ENCODE assay signal across 1 cellular context in the genomic region with DNA sequence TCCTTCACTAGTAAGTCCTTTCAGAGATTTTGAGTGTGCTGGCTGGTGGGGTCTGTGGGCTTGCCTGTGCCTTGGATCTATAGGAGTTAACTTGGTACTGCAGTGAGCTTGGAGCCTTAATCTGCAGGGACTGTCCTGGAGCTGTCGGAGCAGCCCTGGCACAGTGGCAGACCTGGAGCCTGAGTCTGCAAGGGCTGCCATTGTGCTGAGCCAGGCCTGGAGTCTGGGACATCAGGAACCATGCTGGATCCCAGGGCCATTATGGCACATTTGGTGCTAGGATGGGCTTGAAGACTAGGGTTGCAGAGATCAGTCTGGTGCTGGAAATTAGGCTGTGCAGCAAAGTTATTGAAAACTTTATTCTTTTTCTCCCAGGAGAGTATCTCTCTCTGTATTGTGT.
A peak's percentile ranks its signal among the peaks of the same experiment; 100 is the strongest.
TF ChIP-seq lines count a peak whose summit lies in the region.

No MANE protein-coding gene starts in this region.

TF ChIP-seq in H1, 55 proteins besides CTCF, POLR2A, EP300 and RAD21 (continued from another document):
- TF ChIP-seq, protein P1, sequence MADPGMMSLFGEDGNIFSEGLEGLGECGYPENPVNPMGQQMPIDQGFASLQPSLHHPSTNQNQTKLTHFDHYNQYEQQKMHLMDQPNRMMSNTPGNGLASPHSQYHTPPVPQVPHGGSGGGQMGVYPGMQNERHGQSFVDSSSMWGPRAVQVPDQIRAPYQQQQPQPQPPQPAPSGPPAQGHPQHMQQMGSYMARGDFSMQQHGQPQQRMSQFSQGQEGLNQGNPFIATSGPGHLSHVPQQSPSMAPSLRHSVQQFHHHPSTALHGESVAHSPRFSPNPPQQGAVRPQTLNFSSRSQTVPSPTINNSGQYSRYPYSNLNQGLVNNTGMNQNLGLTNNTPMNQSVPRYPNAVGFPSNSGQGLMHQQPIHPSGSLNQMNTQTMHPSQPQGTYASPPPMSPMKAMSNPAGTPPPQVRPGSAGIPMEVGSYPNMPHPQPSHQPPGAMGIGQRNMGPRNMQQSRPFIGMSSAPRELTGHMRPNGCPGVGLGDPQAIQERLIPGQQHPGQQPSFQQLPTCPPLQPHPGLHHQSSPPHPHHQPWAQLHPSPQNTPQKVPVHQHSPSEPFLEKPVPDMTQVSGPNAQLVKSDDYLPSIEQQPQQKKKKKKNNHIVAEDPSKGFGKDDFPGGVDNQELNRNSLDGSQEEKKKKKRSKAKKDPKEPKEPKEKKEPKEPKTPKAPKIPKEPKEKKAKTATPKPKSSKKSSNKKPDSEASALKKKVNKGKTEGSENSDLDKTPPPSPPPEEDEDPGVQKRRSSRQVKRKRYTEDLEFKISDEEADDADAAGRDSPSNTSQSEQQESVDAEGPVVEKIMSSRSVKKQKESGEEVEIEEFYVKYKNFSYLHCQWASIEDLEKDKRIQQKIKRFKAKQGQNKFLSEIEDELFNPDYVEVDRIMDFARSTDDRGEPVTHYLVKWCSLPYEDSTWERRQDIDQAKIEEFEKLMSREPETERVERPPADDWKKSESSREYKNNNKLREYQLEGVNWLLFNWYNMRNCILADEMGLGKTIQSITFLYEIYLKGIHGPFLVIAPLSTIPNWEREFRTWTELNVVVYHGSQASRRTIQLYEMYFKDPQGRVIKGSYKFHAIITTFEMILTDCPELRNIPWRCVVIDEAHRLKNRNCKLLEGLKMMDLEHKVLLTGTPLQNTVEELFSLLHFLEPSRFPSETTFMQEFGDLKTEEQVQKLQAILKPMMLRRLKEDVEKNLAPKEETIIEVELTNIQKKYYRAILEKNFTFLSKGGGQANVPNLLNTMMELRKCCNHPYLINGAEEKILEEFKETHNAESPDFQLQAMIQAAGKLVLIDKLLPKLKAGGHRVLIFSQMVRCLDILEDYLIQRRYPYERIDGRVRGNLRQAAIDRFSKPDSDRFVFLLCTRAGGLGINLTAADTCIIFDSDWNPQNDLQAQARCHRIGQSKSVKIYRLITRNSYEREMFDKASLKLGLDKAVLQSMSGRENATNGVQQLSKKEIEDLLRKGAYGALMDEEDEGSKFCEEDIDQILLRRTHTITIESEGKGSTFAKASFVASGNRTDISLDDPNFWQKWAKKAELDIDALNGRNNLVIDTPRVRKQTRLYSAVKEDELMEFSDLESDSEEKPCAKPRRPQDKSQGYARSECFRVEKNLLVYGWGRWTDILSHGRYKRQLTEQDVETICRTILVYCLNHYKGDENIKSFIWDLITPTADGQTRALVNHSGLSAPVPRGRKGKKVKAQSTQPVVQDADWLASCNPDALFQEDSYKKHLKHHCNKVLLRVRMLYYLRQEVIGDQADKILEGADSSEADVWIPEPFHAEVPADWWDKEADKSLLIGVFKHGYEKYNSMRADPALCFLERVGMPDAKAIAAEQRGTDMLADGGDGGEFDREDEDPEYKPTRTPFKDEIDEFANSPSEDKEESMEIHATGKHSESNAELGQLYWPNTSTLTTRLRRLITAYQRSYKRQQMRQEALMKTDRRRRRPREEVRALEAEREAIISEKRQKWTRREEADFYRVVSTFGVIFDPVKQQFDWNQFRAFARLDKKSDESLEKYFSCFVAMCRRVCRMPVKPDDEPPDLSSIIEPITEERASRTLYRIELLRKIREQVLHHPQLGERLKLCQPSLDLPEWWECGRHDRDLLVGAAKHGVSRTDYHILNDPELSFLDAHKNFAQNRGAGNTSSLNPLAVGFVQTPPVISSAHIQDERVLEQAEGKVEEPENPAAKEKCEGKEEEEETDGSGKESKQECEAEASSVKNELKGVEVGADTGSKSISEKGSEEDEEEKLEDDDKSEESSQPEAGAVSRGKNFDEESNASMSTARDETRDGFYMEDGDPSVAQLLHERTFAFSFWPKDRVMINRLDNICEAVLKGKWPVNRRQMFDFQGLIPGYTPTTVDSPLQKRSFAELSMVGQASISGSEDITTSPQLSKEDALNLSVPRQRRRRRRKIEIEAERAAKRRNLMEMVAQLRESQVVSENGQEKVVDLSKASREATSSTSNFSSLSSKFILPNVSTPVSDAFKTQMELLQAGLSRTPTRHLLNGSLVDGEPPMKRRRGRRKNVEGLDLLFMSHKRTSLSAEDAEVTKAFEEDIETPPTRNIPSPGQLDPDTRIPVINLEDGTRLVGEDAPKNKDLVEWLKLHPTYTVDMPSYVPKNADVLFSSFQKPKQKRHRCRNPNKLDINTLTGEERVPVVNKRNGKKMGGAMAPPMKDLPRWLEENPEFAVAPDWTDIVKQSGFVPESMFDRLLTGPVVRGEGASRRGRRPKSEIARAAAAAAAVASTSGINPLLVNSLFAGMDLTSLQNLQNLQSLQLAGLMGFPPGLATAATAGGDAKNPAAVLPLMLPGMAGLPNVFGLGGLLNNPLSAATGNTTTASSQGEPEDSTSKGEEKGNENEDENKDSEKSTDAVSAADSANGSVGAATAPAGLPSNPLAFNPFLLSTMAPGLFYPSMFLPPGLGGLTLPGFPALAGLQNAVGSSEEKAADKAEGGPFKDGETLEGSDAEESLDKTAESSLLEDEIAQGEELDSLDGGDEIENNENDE (IDR thresholded peaks at IDR 0.05; ENCODE audit: insufficient replicate concordance, low read length) = no peak
- TF ChIP-seq ASH2L (IDR thresholded peaks at IDR 0.05; ENCODE audit: low read length) (no peak), POLR2AphosphoS5 (IDR thresholded peaks at IDR 0.05; ENCODE audit: low read depth, low read length) (no peak), RFX5 (IDR thresholded peaks at IDR 0.05; ENCODE audit: borderline replicate concordance, low read depth, low read length) (no peak), TCF12 (IDR thresholded peaks at IDR 0.05; ENCODE audit: low read depth, low read length) (no peak), YY1 (IDR thresholded peaks at IDR 0.05; ENCODE audit: low read depth, low read length) (peak; percentile 66; the same call in 1 of the 2 replicates), RBBP5 (IDR thresholded peaks at IDR 0.05; ENCODE audit: borderline replicate concordance, low read depth, low read length) (no peak), HDAC2 (IDR thresholded peaks at IDR 0.05; ENCODE audit: borderline replicate concordance in 1 of 2, low read depth in 2 of 2, low read length in 2 of 2) (no peak), SAP30 (IDR thresholded peaks at IDR 0.05; ENCODE audit: insufficient read depth, insufficient replicate concordance, low read length) (no peak)
TF ChIP-seq in H1: peak in this region for 2.
